ENCODE assay signal across 8 cellular contexts in genomic region chr1:36464605-36465393, GRCh38. TPM values are rescaled to one million over a fixed set of nuclear protein-coding genes. Genes with fewer than 3 reads are reported as not detected.
A peak's percentile ranks its signal among the peaks of the same experiment; 100 is the strongest.
DNase-seq lines count a peak whose midpoint lies in the region; ATAC-seq and TF ChIP-seq lines count a peak whose summit lies in the region.

No MANE protein-coding gene starts in this region.

- DNase-seq in DMS79 (lab: John Stamatoyannopoulos, UW) (peak; percentile 63), smooth muscle cell (lab: John Stamatoyannopoulos, UW; ENCODE audit: unreplicated experiment) (no peak), GF-D8 (lab: John Stamatoyannopoulos, UW) (no peak), AML-193 (lab: John Stamatoyannopoulos, UW) (no peak)

- peak overlapping the region; percentile 89 for H2AFZ ChIP-seq in Loucy (ENCODE audit: low read length)
- H2AFZ ChIP-seq in smooth muscle cell (ENCODE audit: low read depth), result peak overlapping the region; percentile 60

- H3K9me3 ChIP-seq in Loucy (ENCODE audit: insufficient read depth, low read depth, low read length) (no peaks in the 10 kb centered on the region), iPS-15b (ENCODE audit: control insufficient read depth, insufficient read depth, low read length) (no peaks in the 10 kb centered on the region), smooth muscle cell (replicated peaks; ENCODE audit: low read depth) (no peaks in the 10 kb centered on the region)

- H3K4me3 ChIP-seq in Loucy (ENCODE audit: low read length, poor library complexity, severe bottlenecking) (peak overlapping the region; percentile 93), iPS-15b (ENCODE audit: low read depth, low read length) (peak overlapping the region; percentile 100), smooth muscle cell (peak overlapping the region; percentile 99)

- H3F3A ChIP-seq in Loucy (ENCODE audit: low read depth) (no peaks in the 10 kb centered on the region), smooth muscle cell (ENCODE audit: low read depth) (peaks cover 4% of the 10 kb centered on the region)

- H3K27me3 Mint-ChIP-seq in activated naive CD8-positive, alpha-beta T cell, result no peaks in the 10 kb centered on the region

- peak overlapping the region; percentile 99 for H3K27ac Mint-ChIP-seq in activated naive CD8-positive, alpha-beta T cell

- H3K9ac ChIP-seq in Loucy (ENCODE audit: low read depth, low read length, poor library complexity, severe bottlenecking), result peak overlapping the region; percentile 81
- H3K9ac ChIP-seq in iPS-15b (ENCODE audit: low read depth, low read length), result peak overlapping the region; percentile 88
- peak overlapping the region; percentile 94 for H3K9ac ChIP-seq in smooth muscle cell (ENCODE audit: low read depth)

- H3K4me2 ChIP-seq in Loucy (ENCODE audit: low read depth, low read length, poor library complexity, severe bottlenecking) (peak overlapping the region; percentile 74), smooth muscle cell (peak overlapping the region; percentile 87)

- H3K27ac ChIP-seq in smooth muscle cell (ENCODE audit: low read depth), result peak overlapping the region; percentile 97

- H3K79me2 ChIP-seq in Loucy (ENCODE audit: insufficient read depth, low read length) (peaks cover 10% of the 10 kb centered on the region), smooth muscle cell (ENCODE audit: low read depth) (peaks cover 14% of the 10 kb centered on the region)

- H3K9me3 Mint-ChIP-seq in activated naive CD8-positive, alpha-beta T cell (ENCODE audit: low read depth), result no peaks in the 10 kb centered on the region

- H4K20me1 ChIP-seq in Loucy (ENCODE audit: insufficient read depth, low read length, poor library complexity, severe bottlenecking) (no peaks in the 10 kb centered on the region), smooth muscle cell (ENCODE audit: low read depth) (no peaks in the 10 kb centered on the region)

- peaks cover 21% of the 10 kb centered on the region for H3K4me1 Mint-ChIP-seq in activated naive CD8-positive, alpha-beta T cell (ENCODE audit: low read depth)

- TF ChIP-seq CTCF in Loucy (conservative IDR thresholded peaks at IDR 0.05; ENCODE audit: low read length) (no peak), smooth muscle cell (IDR thresholded peaks at IDR 0.05; ENCODE audit: borderline replicate concordance, insufficient read depth, poor library complexity, severe bottlenecking) (no peak)

- no peaks in the 10 kb centered on the region for H3K9me2 ChIP-seq in Loucy (replicated peaks; ENCODE audit: low read depth, low read length)

- H3K36me3 ChIP-seq in Loucy (ENCODE audit: insufficient read depth, low read length) (no peaks in the 10 kb centered on the region), iPS-15b (ENCODE audit: control insufficient read depth, insufficient read depth, low read length) (peaks cover 16% of the 10 kb centered on the region), smooth muscle cell (ENCODE audit: low read depth) (peaks cover 5% of the 10 kb centered on the region)

- peaks cover 17% of the 10 kb centered on the region for H3K4me1 ChIP-seq in Loucy (ENCODE audit: insufficient read depth, low read length, poor library complexity, severe bottlenecking)
- H3K4me1 ChIP-seq in iPS-15b (ENCODE audit: control insufficient read depth, insufficient read depth, low read length), result peaks cover 2% of the 10 kb centered on the region
- peaks cover 14% of the 10 kb centered on the region for H3K4me1 ChIP-seq in smooth muscle cell (ENCODE audit: low read depth)

- H3K27me3 ChIP-seq in Loucy (ENCODE audit: insufficient read depth, low read length, poor library complexity, severe bottlenecking) (no peaks in the 10 kb centered on the region), iPS-15b (ENCODE audit: control insufficient read depth, insufficient read depth, low read length) (peaks cover 39% of the 10 kb centered on the region), smooth muscle cell (ENCODE audit: low read depth) (no peaks in the 10 kb centered on the region)

- ATAC-seq in GM21528 (IDR thresholded peaks at IDR 0.05; ENCODE audit: low FRiP score, unreplicated experiment), result peak; percentile 42

- 14% methylated on average over 13 of the region's 13 CpGs for WGBS in smooth muscle cell (ENCODE audit: low lambda C conversion rate)

- peaks cover 8% of the 10 kb centered on the region for H3K36me3 Mint-ChIP-seq in activated naive CD8-positive, alpha-beta T cell

- H3K4me3 Mint-ChIP-seq in activated naive CD8-positive, alpha-beta T cell, result peak overlapping the region; percentile 100

RNA-seq across cellular contexts. Expression of gene MRPS15, which starts 0.6 kb away (rescaled TPM):
- 71.3 and 78.3 TPM in 2 replicates for total RNA-seq in smooth muscle cell
- 132 and 141 TPM in 2 replicates for polyA plus RNA-seq in smooth muscle cell

RNA-seq across cellular contexts. Expression of gene OSCP1, which starts 14.5 kb away (rescaled TPM):
- total RNA-seq in smooth muscle cell, result 6.0 and 13.5 TPM in 2 replicates
- polyA plus RNA-seq in smooth muscle cell, result 10.7 and 11.2 TPM in 2 replicates

RNA-seq across cellular contexts. Expression of gene CSF3R, which starts 17.9 kb away (rescaled TPM):
- 0.31 and 6.7 TPM in 2 replicates for total RNA-seq in smooth muscle cell
- polyA plus RNA-seq in smooth muscle cell, result 0.46 and 1.1 TPM in 2 replicates
